Comparison of ENCODE assay signal across 8 cellular contexts in the genomic region with DNA sequence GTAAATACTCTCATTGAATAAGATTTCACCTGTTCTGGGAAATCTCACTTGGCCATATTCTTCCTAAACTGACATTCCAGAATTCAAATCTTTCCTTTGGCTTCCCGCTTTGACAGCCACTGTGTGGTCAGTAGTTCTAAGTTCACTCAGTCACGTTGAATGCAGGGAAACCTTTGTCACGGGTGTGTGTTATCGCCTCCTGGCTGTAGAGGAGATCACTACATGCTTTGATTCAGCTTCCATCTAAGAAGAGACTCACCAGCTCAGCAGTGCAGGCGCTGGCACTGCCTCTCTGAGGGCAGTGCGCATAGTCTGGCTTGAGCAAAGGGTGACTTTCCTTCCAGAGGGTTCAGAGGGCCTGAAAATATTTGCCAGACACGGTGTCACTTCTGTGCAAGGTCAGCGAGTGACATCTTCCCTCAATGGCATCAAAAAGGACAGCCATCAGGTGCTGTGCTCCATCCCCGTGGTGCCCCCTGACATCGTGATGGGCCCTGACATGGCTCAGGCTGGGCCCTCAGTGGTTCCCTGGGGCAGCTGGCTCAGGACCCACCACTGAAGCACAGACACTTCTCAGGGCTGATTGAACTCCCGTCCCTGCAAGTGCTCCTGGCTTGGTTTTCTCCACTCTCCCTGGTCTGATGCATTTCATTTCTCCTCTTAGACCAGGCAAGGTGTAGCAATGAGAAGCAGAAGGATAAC.
A peak's percentile ranks its signal among the peaks of the same experiment; 100 is the strongest.
DNase-seq lines count a peak whose midpoint lies in the region; TF ChIP-seq lines count a peak whose summit lies in the region.

No MANE protein-coding gene starts in this region.

- H3K9ac ChIP-seq in skeletal muscle tissue (ENCODE audit: low read depth in 1 of 3, low read length in 3 of 3): no peak overlapping the region

- H3K4me3 ChIP-seq in fibroblast of pulmonary artery (replicated peaks; ENCODE audit: low read depth, low read length) (no peak overlapping the region), skeletal muscle tissue (ENCODE audit: low read length in 3 of 3) (no peak overlapping the region), coronary artery (no peak overlapping the region)

- no peaks in the 10 kb centered on the region for H3K36me3 ChIP-seq in skeletal muscle tissue (ENCODE audit: control insufficient read depth in 3 of 3, insufficient read depth in 3 of 3, low read length in 3 of 3)

- H3K27ac ChIP-seq in skeletal muscle tissue (ENCODE audit: low read depth, low read length) (peak overlapping the region; percentile 47), coronary artery (peak overlapping the region in 1 of 2 donors; percentile 70)

- no peaks in the 10 kb centered on the region for H3K27me3 ChIP-seq in skeletal muscle tissue (ENCODE audit: control insufficient read depth in 3 of 3, insufficient read depth in 3 of 3, low read length in 3 of 3)

- H3K4me1 ChIP-seq in skeletal muscle tissue (ENCODE audit: control insufficient read depth in 3 of 3, insufficient read depth in 3 of 3, low read length in 3 of 3): peaks cover 5 to 6% (median 6%) of the 10 kb centered on the region in 3 donors

- peak; percentile 37 for TF ChIP-seq CTCF in fibroblast of pulmonary artery (IDR thresholded peaks at IDR 0.05; ENCODE audit: low read length, missing control alignments)
- TF ChIP-seq CTCF in coronary artery (IDR thresholded peaks at IDR 0.05): no peak

- H3K9me3 ChIP-seq in skeletal muscle tissue (ENCODE audit: control insufficient read depth in 3 of 3, low read length in 3 of 3): no peaks in the 10 kb centered on the region

- DNase-seq in DMS53 (lab: John Stamatoyannopoulos, UW) (peak; percentile 9), DMS53 treated with DMSO at 0.1 percent for 48 hours (lab: John Stamatoyannopoulos, UW; ENCODE audit: unreplicated experiment) (no peak), NAMALWA (ENCODE audit: low spot score) (peak; percentile 53), fibroblast of pulmonary artery (ENCODE audit: low read depth) (peak; percentile 56), midbrain (lab: John Stamatoyannopoulos, UW) (no peak), coronary artery (ENCODE audit: low spot score) (no peak), NCI-H526 treated with DMSO at 0.1 percent for 48 hours (lab: John Stamatoyannopoulos, UW) (no peak)

Comparison
In these comparisons a context has a peak if more than half of its experiments do, and no peak if none do; other contexts are left out.
1. DNase-seq: peak in DMS53 (single experiment), NAMALWA (single experiment) and fibroblast of pulmonary artery (single experiment); none in DMS53 treated with DMSO at 0.1 percent for 48 hours (single experiment), midbrain (single experiment), coronary artery (single experiment) and NCI-H526 treated with DMSO at 0.1 percent for 48 hours (single experiment).